Comparison of ENCODE assay signal across 1 cellular context in genomic region chr5:172721455-172722308, GRCh38.
A peak's percentile ranks its signal among the peaks of the same experiment; 100 is the strongest.
TF ChIP-seq lines count a peak whose summit lies in the region.

No MANE protein-coding gene starts in this region.

TF ChIP-seq in H1, 55 proteins besides CTCF, POLR2A, EP300 and RAD21:
- TF ChIP-seq KDM1A (IDR thresholded peaks at IDR 0.05; ENCODE audit: borderline replicate concordance, low read length) = peak; percentile 50; the same call in 1 of the 2 replicates
- no peak for TF ChIP-seq CBX5 (IDR thresholded peaks at IDR 0.05; ENCODE audit: low read depth, low read length)
